9 cellular contexts compared by ENCODE assay signal in the genomic region with DNA sequence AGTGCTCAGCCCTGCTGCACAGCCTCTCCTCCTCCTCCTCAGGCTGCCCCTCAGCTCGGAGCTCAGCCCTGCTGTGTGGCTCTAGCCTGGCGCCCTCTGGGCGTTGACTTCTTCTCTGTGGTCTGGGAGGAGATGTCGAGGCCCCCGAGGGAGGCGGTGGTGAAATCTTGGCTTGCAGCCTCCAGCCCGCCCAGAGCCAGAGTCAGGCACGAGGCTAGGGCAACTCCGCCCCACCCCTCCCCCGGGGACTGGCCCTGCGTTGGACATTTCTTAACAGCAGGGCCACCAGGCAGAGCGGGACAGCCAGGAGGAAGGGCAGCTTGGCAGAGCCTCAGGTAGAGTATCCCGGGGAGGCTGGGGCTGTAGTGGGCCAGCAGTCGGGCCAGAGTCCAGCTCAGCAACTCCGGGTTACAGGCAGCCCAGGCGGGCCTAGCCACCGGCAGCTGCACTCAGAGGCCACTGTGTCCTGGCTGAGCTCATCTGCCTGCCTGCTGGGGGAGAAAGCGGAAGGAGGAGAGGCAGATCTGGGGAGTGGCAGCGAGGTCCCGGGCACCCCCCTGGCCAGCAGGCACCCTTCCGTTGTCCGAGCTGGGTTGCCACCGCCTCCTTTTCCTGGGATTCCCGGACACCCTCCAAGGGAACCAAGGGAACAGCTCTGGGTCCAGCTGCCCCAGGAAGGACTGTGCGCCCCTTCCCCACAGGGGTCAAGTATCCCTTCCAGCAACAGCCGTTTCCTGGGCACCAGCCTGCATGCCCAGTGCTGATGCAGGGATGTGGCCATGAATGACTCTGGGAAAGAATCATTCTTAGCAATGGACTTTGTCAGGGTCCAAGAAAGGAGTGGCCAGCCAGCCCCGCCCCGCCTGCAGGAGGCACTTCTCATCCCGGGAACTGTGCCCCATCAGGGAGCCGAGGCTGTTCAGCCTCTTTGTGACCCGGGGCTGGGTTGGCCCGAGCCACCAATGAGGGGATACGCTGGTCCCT. TPM values are rescaled to one million over a fixed set of nuclear protein-coding genes. Genes with fewer than 3 reads are reported as not detected.
DNase-seq lines count a peak whose midpoint lies in the region; ATAC-seq and TF ChIP-seq lines count a peak whose summit lies in the region.
"Had no signal": no experiment of that assay in that cellular context is flagged by ENCODE, and none has a peak within 500 bp of the region (broad histone marks: within the 10 kb centered on the region; RNA-seq: fewer than 3 reads in every experiment).

A gene with protein sequence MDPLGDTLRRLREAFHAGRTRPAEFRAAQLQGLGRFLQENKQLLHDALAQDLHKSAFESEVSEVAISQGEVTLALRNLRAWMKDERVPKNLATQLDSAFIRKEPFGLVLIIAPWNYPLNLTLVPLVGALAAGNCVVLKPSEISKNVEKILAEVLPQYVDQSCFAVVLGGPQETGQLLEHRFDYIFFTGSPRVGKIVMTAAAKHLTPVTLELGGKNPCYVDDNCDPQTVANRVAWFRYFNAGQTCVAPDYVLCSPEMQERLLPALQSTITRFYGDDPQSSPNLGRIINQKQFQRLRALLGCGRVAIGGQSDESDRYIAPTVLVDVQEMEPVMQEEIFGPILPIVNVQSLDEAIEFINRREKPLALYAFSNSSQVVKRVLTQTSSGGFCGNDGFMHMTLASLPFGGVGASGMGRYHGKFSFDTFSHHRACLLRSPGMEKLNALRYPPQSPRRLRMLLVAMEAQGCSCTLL (plus strand): TSS at position 270 of the 984 bp plus-strand sequence. CDS start 4,971 bp downstream, outside the sequence.

- peaks cover 63% of the 10 kb centered on the region for H3K4me1 Mint-ChIP-seq in chondrocyte (ENCODE audit: low read depth)
- peaks cover 28 to 46% of the 10 kb centered on the region in 2 donors for H3K4me1 Mint-ChIP-seq in stimulated activated naive B cell treated with anti-CD40 and anti-IgM and Interleukin-4, amounts not matched to agents 10 μg/mL and 1 μg/mL and 100 μg/mL, for 72 hours

- peaks cover 24% of the 10 kb centered on the region for H3K79me2 ChIP-seq in PC-3 (ENCODE audit: low read length)

- no peaks in the 10 kb centered on the region for H3K27me3 ChIP-seq in PC-3 (ENCODE audit: low read length)

- POLR2A ChIA-PET in PC-3 (lab: Charles Lee; ENCODE audit: unreplicated experiment) = interaction anchor here (0.7 kb wide), 2 partner anchors 9 to 298 kb away, joined by 3 read pairs; no protein-coding TSS in a partner anchor

- ATAC-seq in PC-3 = peak; percentile 41
- peak; percentile 89 for ATAC-seq in left lobe of liver
- ATAC-seq in stimulated activated naive B cell treated with anti-CD40 and anti-IgM and Interleukin-4, amounts not matched to agents 10 μg/mL and 1 μg/mL and 100 μg/mL, for 72 hours (replicated peaks) = peak; percentile 83 to 84
- ATAC-seq: T-cell had no signal

- H3K9me3 Mint-ChIP-seq in chondrocyte (ENCODE audit: low read depth) = no peaks in the 10 kb centered on the region
- H3K9me3 Mint-ChIP-seq in stimulated activated naive B cell treated with anti-CD40 and anti-IgM and Interleukin-4, amounts not matched to agents 10 μg/mL and 1 μg/mL and 100 μg/mL, for 72 hours = no peaks in the 10 kb centered on the region
- H3K9me3 Mint-ChIP-seq: T-cell had no signal

- intact Hi-C loops in PC-3 (cut with micrococcal nuclease) = loop anchor here (10.0 kb wide), 1 partner anchor 204 kb away; a partner anchor contains a TSS

- no peaks in the 10 kb centered on the region for H3K9me2 ChIP-seq in PC-3 (replicated peaks; ENCODE audit: low read length)

- DNase-seq in GM03348 (ENCODE audit: low spot score) (peak; percentile 95), PC-3 (peak; percentile 90), chondrocyte (ENCODE audit: low spot score) (no peak), left lobe of liver (ENCODE audit: low spot score) (peak; percentile 98), NCI-H2171 treated with DMSO at 0.1 percent for 48 hours (lab: John Stamatoyannopoulos, UW) (no peak), DMS153 treated with DMSO at 0.1 percent for 48 hours (lab: John Stamatoyannopoulos, UW; ENCODE audit: unreplicated experiment) (no peak), NCI-H2196 treated with DMSO at 0.1 percent for 48 hours (lab: John Stamatoyannopoulos, UW; ENCODE audit: unreplicated experiment) (no peak)
- peak; percentile 51 for DNase-seq in stimulated activated naive B cell treated with anti-CD40 and anti-IgM and Interleukin-4, amounts not matched to agents 10 μg/mL and 1 μg/mL and 100 μg/mL, for 72 hours

- H3K4me3 ChIP-seq in PC-3 (ENCODE audit: low read length) = peak within 1 kb of the TSS; percentile 65

- peaks cover 12% of the 10 kb centered on the region for H3F3A ChIP-seq in PC-3 (ENCODE audit: low read length, unreplicated experiment)

- peaks cover 64% of the 10 kb centered on the region for H3K4me1 ChIP-seq in PC-3 (ENCODE audit: insufficient read depth, low read length)

- H4K20me1 ChIP-seq in PC-3 (ENCODE audit: low read length) = no peaks in the 10 kb centered on the region

- TF ChIP-seq CTCF in PC-3 (conservative IDR thresholded peaks at IDR 0.05; ENCODE audit: low read depth, low read length) = no peak
- TF ChIP-seq CTCF in chondrocyte (IDR thresholded peaks at IDR 0.05) = no peak

- TSS peak; percentile 34 for BruUV-seq in PC-3 (replicated peaks; lab: Mats Ljungman, UMichigan)

- H3K4me2 ChIP-seq in PC-3 (ENCODE audit: low read length) = peak within 1 kb of the TSS; percentile 85

- H3K9me3 ChIP-seq in PC-3 (ENCODE audit: low read length) = no peaks in the 10 kb centered on the region

- peak within 1 kb of the TSS; percentile 96 for H3K27ac ChIP-seq in PC-3 (ENCODE audit: low read length)

- CTCF ChIA-PET in PC-3 (lab: Charles Lee) = interaction anchor here (1.2 to 1.5 kb wide), 2 partner anchors 10 to 163 kb away, joined by 3 to 5 read pairs; no protein-coding TSS in a partner anchor

- no peaks in the 10 kb centered on the region for H3K36me3 Mint-ChIP-seq in chondrocyte (ENCODE audit: low read depth)
- no peaks in the 10 kb centered on the region for H3K36me3 Mint-ChIP-seq in stimulated activated naive B cell treated with anti-CD40 and anti-IgM and Interleukin-4, amounts not matched to agents 10 μg/mL and 1 μg/mL and 100 μg/mL, for 72 hours
- H3K36me3 Mint-ChIP-seq: T-cell had no signal

- peak within 1 kb of the TSS; percentile 95 for H3K27ac Mint-ChIP-seq in chondrocyte (ENCODE audit: unreplicated experiment)
- peak within 1 kb of the TSS; percentile 86 for H3K27ac Mint-ChIP-seq in stimulated activated naive B cell treated with anti-CD40 and anti-IgM and Interleukin-4, amounts not matched to agents 10 μg/mL and 1 μg/mL and 100 μg/mL, for 72 hours

- H3K4me3 Mint-ChIP-seq in chondrocyte (ENCODE audit: unreplicated experiment) = peak within 1 kb of the TSS; percentile 72
- H3K4me3 Mint-ChIP-seq in stimulated activated naive B cell treated with anti-CD40 and anti-IgM and Interleukin-4, amounts not matched to agents 10 μg/mL and 1 μg/mL and 100 μg/mL, for 72 hours = peak within 1 kb of the TSS; percentile 66 to 73
- H3K4me3 Mint-ChIP-seq: T-cell had no signal

- peak within 1 kb of the TSS; percentile 52 for H2AFZ ChIP-seq in PC-3 (ENCODE audit: low read length)

- peak within 1 kb of the TSS; percentile 79 for H3K9ac ChIP-seq in PC-3 (ENCODE audit: low read length)

- no peaks in the 10 kb centered on the region for H3K36me3 ChIP-seq in PC-3 (ENCODE audit: low read depth, low read length)

- H3K27me3 Mint-ChIP-seq in chondrocyte (ENCODE audit: low read depth) = no peaks in the 10 kb centered on the region
- H3K27me3 Mint-ChIP-seq in stimulated activated naive B cell treated with anti-CD40 and anti-IgM and Interleukin-4, amounts not matched to agents 10 μg/mL and 1 μg/mL and 100 μg/mL, for 72 hours = no peaks in the 10 kb centered on the region

RNA-seq across cellular contexts. Expression of the gene that starts here (rescaled TPM):
- total RNA-seq in PC-3 (2014; rRNA removed) (26.0 and 28.1 TPM in 2 replicates), chondrocyte (10.8 to 14.3 TPM (median 13.1 TPM) in 3 replicates), left lobe of liver (3.2 TPM)

Comparison
In these comparisons a context has a peak if more than half of its experiments do, and no peak if none do; other contexts are left out.
1. DNase-seq: peak in GM03348 (single experiment), PC-3 (single experiment), left lobe of liver (single experiment) and stimulated activated naive B cell treated with anti-CD40 and anti-IgM and Interleukin-4, amounts not matched to agents 10 μg/mL and 1 μg/mL and 100 μg/mL, for 72 hours (single experiment); none in chondrocyte (single experiment), NCI-H2171 treated with DMSO at 0.1 percent for 48 hours (single experiment), DMS153 treated with DMSO at 0.1 percent for 48 hours (single experiment) and NCI-H2196 treated with DMSO at 0.1 percent for 48 hours (single experiment).
2. Peak in every context shown above with its lines, with median percentiles within 50 percentile points of each other: ATAC-seq.